3 cellular contexts compared by ENCODE assay signal in the genomic region with DNA sequence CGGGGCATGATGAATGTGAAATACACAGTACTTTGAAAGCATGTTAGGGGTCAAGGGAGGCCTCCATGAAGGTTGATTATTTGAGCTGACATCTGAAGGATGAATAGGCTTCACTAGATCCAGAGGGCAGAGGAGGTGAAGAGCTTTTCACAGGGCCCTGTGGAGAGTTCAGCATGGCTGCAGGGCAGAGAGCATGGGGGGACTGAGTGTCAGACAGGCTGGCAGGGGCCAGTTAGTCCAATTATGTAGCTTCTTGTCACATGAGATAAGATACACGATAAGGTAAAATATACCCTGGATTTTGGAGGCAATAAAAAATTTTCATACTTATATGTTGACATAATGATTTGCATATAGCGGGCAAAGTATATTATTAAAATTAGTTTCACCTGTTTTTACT.
TF ChIP-seq lines count a peak whose summit lies in the region.

No MANE protein-coding gene starts in this region.

TF ChIP-seq in GM12878, 131 proteins besides CTCF, POLR2A, EP300 and RAD21:
- no peak for TF ChIP-seq ZNF622 (IDR thresholded peaks at IDR 0.05)
TF ChIP-seq in GM12878: peak in this region for 0.

TF ChIP-seq in WTC11, 78 proteins besides CTCF, POLR2A, EP300 and RAD21:
- TF ChIP-seq, protein P1, sequence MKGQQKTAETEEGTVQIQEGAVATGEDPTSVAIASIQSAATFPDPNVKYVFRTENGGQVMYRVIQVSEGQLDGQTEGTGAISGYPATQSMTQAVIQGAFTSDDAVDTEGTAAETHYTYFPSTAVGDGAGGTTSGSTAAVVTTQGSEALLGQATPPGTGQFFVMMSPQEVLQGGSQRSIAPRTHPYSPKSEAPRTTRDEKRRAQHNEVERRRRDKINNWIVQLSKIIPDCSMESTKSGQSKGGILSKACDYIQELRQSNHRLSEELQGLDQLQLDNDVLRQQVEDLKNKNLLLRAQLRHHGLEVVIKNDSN (CRISPR knock-in tag; IDR thresholded peaks at IDR 0.05) = no peak

TF ChIP-seq in GM12891, 5 proteins besides CTCF, POLR2A, EP300 and RAD21:
- no peak for TF ChIP-seq POU2F2 (IDR thresholded peaks at IDR 0.05; ENCODE audit: low read depth, low read length)
